ENCODE assay signal across 14 cellular contexts in genomic region chr1:112509660-112510178, GRCh38. TPM values are rescaled to one million over a fixed set of nuclear protein-coding genes. Genes with fewer than 3 reads are reported as not detected.
DNase-seq lines count a peak whose midpoint lies in the region; ATAC-seq and TF ChIP-seq lines count a peak whose summit lies in the region.
"Had no signal": no experiment of that assay in that cellular context is flagged by ENCODE, and none has a peak within 500 bp of the region (broad histone marks: within the 10 kb centered on the region; RNA-seq: fewer than 3 reads in every experiment).

No MANE protein-coding gene starts in this region.

- peak overlapping the region; percentile 72 for H3K4me3 ChIP-seq in left ventricle myocardium inferior
- H3K4me3 ChIP-seq in heart right ventricle: no peak overlapping the region
- H3K4me3 ChIP-seq in colonic mucosa: peak overlapping the region; percentile 68
- H3K4me3 ChIP-seq in mucosa of rectum (ENCODE audit: low read length in 2 of 2): peak overlapping the region; percentile 68 to 79

- H3K4me1 ChIP-seq in left ventricle myocardium inferior: peaks cover 21% of the 10 kb centered on the region
- peaks cover 6 to 23% (median 14%) of the 10 kb centered on the region in 9 donors for H3K4me1 ChIP-seq in heart right ventricle
- no peaks in the 10 kb centered on the region for H3K4me1 ChIP-seq in colonic mucosa
- peaks cover 11 to 18% of the 10 kb centered on the region in 2 donors for H3K4me1 ChIP-seq in mucosa of rectum (ENCODE audit: control insufficient read depth in 2 of 2, insufficient read depth in 2 of 2, low read length in 2 of 2)

- no peak for ATAC-seq in heart right ventricle

- H3K27me3 ChIP-seq in left ventricle myocardium inferior (ENCODE audit: low read depth): peaks cover 28% of the 10 kb centered on the region
- H3K27me3 ChIP-seq in heart right ventricle: peaks cover 0 to 57% (median 22%) of the 10 kb centered on the region in 7 donors
- peaks cover 23% of the 10 kb centered on the region for H3K27me3 ChIP-seq in colonic mucosa
- peaks cover 9 to 14% of the 10 kb centered on the region in 2 donors for H3K27me3 ChIP-seq in mucosa of rectum (ENCODE audit: control insufficient read depth in 2 of 2, insufficient read depth in 2 of 2, low read length in 2 of 2)

- intact Hi-C loops in left ventricle myocardium inferior (cut with micrococcal nuclease): no loop called here
- intact Hi-C loops in heart right ventricle (cut with DNase I): loop anchor here in 4 of 10 donors (5.0 to 10.0 kb wide), 4 partner anchors 55 to 195 kb away; partner anchors contain the start of genes CAPZA1 (in 2 of the 4), ST7L (in 2 of the 4) and RHOC (in 1 of the 4)
- intact Hi-C loops in colonic mucosa (cut with DNase I): no loop called here

- WGBS in heart right ventricle, 2 donors: 56 to 64% methylated on average over 16 of the region's 16 CpGs

- no peaks in the 10 kb centered on the region for H3K36me3 ChIP-seq in left ventricle myocardium inferior
- H3K36me3 ChIP-seq in heart right ventricle: no peaks in the 10 kb centered on the region
- no peaks in the 10 kb centered on the region for H3K36me3 ChIP-seq in colonic mucosa
- H3K36me3 ChIP-seq in mucosa of rectum (ENCODE audit: control insufficient read depth in 2 of 2, insufficient read depth in 2 of 2, low read length in 2 of 2): no peaks in the 10 kb centered on the region

- no peaks in the 10 kb centered on the region for H3K9me3 ChIP-seq in left ventricle myocardium inferior (replicated peaks)
- no peaks in the 10 kb centered on the region for H3K9me3 ChIP-seq in heart right ventricle
- H3K9me3 ChIP-seq in colonic mucosa: no peaks in the 10 kb centered on the region
- H3K9me3 ChIP-seq in mucosa of rectum (ENCODE audit: control insufficient read depth in 2 of 2, low read length in 2 of 2): no peaks in the 10 kb centered on the region

- H3K9ac ChIP-seq in colonic mucosa (ENCODE audit: low read depth in 2 of 2, low read length in 2 of 2) (peak overlapping the region in 1 of 2 donors; percentile 73), mucosa of rectum (ENCODE audit: low read depth in 1 of 2, low read length in 2 of 2) (peak overlapping the region in 1 of 2 donors; percentile 58)
- H3K9ac ChIP-seq: GM23248 had no signal

- TF ChIP-seq CTCF in left ventricle myocardium inferior (IDR thresholded peaks at IDR 0.05; ENCODE audit: borderline replicate concordance) (no peak), heart right ventricle (IDR thresholded peaks at IDR 0.05) (no peak), colonic mucosa (IDR thresholded peaks at IDR 0.05) (no peak)

- DNase-seq in left ventricle myocardium inferior (no peak), heart right ventricle (no peak), colonic mucosa (no peak), epidermal melanocyte (ENCODE audit: insufficient read length, low spot score) (no peak), cerebellar cortex (ENCODE audit: low spot score) (no peak), DMS 273 treated with DMSO at 0.1 percent for 48 hours (lab: John Stamatoyannopoulos, UW) (no peak), DMS53 treated with DMSO at 0.1 percent for 48 hours (lab: John Stamatoyannopoulos, UW; ENCODE audit: unreplicated experiment) (no peak)
- DNase-seq: AML-193, kidney glomerular epithelial cell, NCI-H2227 treated with DMSO at 0.1 percent for 48 hours had no signal

- H3K27ac ChIP-seq in left ventricle myocardium inferior (replicated peaks) (no peak overlapping the region), heart right ventricle (no peak overlapping the region), colonic mucosa (peak overlapping the region; percentile 32), mucosa of rectum (ENCODE audit: low read depth in 2 of 2, low read length in 2 of 2) (peak overlapping the region; percentile 47 to 56)
- H3K27ac ChIP-seq: GM23248, VCaP had no signal

RNA-seq across cellular contexts. Expression of gene WNT2B, which starts 1.0 kb away (rescaled TPM):
- total RNA-seq in left ventricle myocardium inferior (1.7 TPM), heart right ventricle (1 to 10 TPM in 9 of 10 donors, under 1 TPM in 1; 0.72 to 3.3 (median 2.3) TPM), colonic mucosa (1 to 10 TPM; 4.3 to 5.9 TPM)
- 1 to 10 TPM in 1 of 2 donors, under 1 TPM in 1; 0.46 to 1.2 TPM for polyA plus RNA-seq in heart right ventricle
- total RNA-seq: RPMI7951 had no signal

Comparison
In these comparisons a context has a peak if more than half of its experiments do, and no peak if none do; other contexts are left out.
1. H3K4me3 ChIP-seq: peak in left ventricle myocardium inferior (single experiment), colonic mucosa (single experiment) and mucosa of rectum (2 of 2); none in heart right ventricle (0 of 10).
2. H3K27ac ChIP-seq: peak in colonic mucosa (single experiment) and mucosa of rectum (2 of 2); none in left ventricle myocardium inferior (single experiment) and heart right ventricle (0 of 10).